In genomic region chr17:49455226-49455968, GRCh38 we compare ENCODE assay signal across 17 cellular contexts. TPM values are rescaled to one million over a fixed set of nuclear protein-coding genes. Genes with fewer than 3 reads are reported as not detected.
"Had no signal": no experiment of that assay in that cellular context is flagged by ENCODE, and none has a peak within 500 bp of the region (broad histone marks: within the 10 kb centered on the region; RNA-seq: fewer than 3 reads in every experiment).

No MANE protein-coding gene starts in this region.

- ATAC-seq: body of pancreas, mucosa of descending colon, natural killer cell, upper lobe of right lung had no signal

- H3K4me1 ChIP-seq: upper lobe of right lung had no signal

- H3K36me3 Mint-ChIP-seq: immature natural killer cell, natural killer cell had no signal

- H3K27ac Mint-ChIP-seq: activated CD4-positive, alpha-beta T cell treated with anti-CD3 and anti-CD28 coated beads, Interleukin-2, amount 10 ng/mL, durations not matched to agents 7 days and 5 days; natural killer cell; stimulated activated naive CD8-positive, alpha-beta T cell treated with anti-CD3 and anti-CD28 coated beads, Interleukin-15, Interleukin-2, amounts not matched to agents 100 ng/mL and 50 ng/mL, for 24 hours had no signal

- H3K9me3 Mint-ChIP-seq: activated CD4-positive, alpha-beta T cell treated with anti-CD3 and anti-CD28 coated beads, Interleukin-2, amount 10 ng/mL, durations not matched to agents 7 days and 5 days; central memory CD8-positive, alpha-beta T cell; immature natural killer cell; natural killer cell; stimulated activated naive CD8-positive, alpha-beta T cell treated with anti-CD3 and anti-CD28 coated beads, Interleukin-15, Interleukin-2, amounts not matched to agents 100 ng/mL and 50 ng/mL, for 24 hours had no signal

- H3K27me3 ChIP-seq: body of pancreas had no signal

- H3K36me3 ChIP-seq: upper lobe of right lung had no signal

- H3K4me3 ChIP-seq: body of pancreas, mucosa of descending colon, upper lobe of right lung had no signal

- H3K4me3 Mint-ChIP-seq: activated CD4-positive, alpha-beta T cell treated with anti-CD3 and anti-CD28 coated beads, Interleukin-2, amount 10 ng/mL, durations not matched to agents 7 days and 5 days; central memory CD8-positive, alpha-beta T cell; natural killer cell; stimulated activated naive CD8-positive, alpha-beta T cell treated with anti-CD3 and anti-CD28 coated beads, Interleukin-15, Interleukin-2, amounts not matched to agents 100 ng/mL and 50 ng/mL, for 24 hours had no signal

- H3K4me1 Mint-ChIP-seq: central memory CD8-positive, alpha-beta T cell had no signal

- FAIRE-seq: TTC549 had no signal

- H3K27ac ChIP-seq: body of pancreas, epithelial cell of prostate, upper lobe of right lung had no signal

- DNase-seq: activated CD4-positive, alpha-beta T cell treated with anti-CD3 and anti-CD28 coated beads, Interleukin-2, amount 10 ng/mL, durations not matched to agents 7 days and 5 days; activated CD4-positive, CD25-positive, alpha-beta regulatory T cell; activated naive CD4-positive, alpha-beta T cell treated with anti-CD3 and anti-CD28 coated beads, Interleukin-2, amount 50 U/mL, for 16 hours; body of pancreas; effector memory CD4-positive, alpha-beta T cell; immature natural killer cell; mucosa of descending colon; natural killer cell; stimulated activated CD4-positive, alpha-beta T cell treated with anti-CD3 and anti-CD28 coated beads, Interleukin-4, amount 100 ng/mL, for 1 hour; stimulated activated CD8-positive, alpha-beta memory T cell treated with anti-CD3 and anti-CD28 coated beads, Interleukin-4, amount 100 ng/mL, for 48 hours; T-helper 2 cell; upper lobe of right lung had no signal

- H3K9me3 ChIP-seq: body of pancreas, mucosa of descending colon, upper lobe of right lung had no signal

RNA-seq across cellular contexts. Expression of gene NGFR, which starts 39.7 kb away (rescaled TPM):
- total RNA-seq: activated CD8-positive, alpha-beta memory T cell treated with anti-CD3 and anti-CD28 coated beads for 36 hours had no signal
